24 cellular contexts compared by ENCODE assay signal in genomic region chr17:68299817-68300216, GRCh38. TPM values are rescaled to one million over a fixed set of nuclear protein-coding genes. Genes with fewer than 3 reads are reported as not detected.
DNase-seq lines count a peak whose midpoint lies in the region; ATAC-seq, FAIRE-seq and TF ChIP-seq lines count a peak whose summit lies in the region.
"Had no signal": no experiment of that assay in that cellular context is flagged by ENCODE, and none has a peak within 500 bp of the region (broad histone marks: within the 10 kb centered on the region; RNA-seq: fewer than 3 reads in every experiment).

No MANE protein-coding gene starts in this region.

- in situ Hi-C loops in K562 (cut with MboI) = no loop called here

- no peak overlapping the region for H3K4me2 ChIP-seq in K562 (ENCODE audit: insufficient read depth, low read length)
- H3K4me2 ChIP-seq: A549; BLaER1 treated with 17β-estradiol and CSF1 and Interleukin-3, amounts not matched to agents 10 nM and 100 nM had no signal

- H3K9me3 Mint-ChIP-seq in CD4-positive, alpha-beta T cell = no peaks in the 10 kb centered on the region
- no peaks in the 10 kb centered on the region for H3K9me3 Mint-ChIP-seq in endothelial cell (ENCODE audit: unreplicated experiment)
- H3K9me3 Mint-ChIP-seq: CD8-positive, alpha-beta memory T cell; H9; HFFc6 had no signal

- no peak overlapping the region for H3K4me3 Mint-ChIP-seq in CD4-positive, alpha-beta T cell
- no peak overlapping the region for H3K4me3 Mint-ChIP-seq in endothelial cell (ENCODE audit: unreplicated experiment)
- H3K4me3 Mint-ChIP-seq: CD8-positive, alpha-beta memory T cell; H9; HFFc6 had no signal

- POLR2A ChIA-PET in CD4-positive, alpha-beta T cell (lab: Charles Lee) = interaction anchor here (0.6 to 1.7 kb wide), 3 partner anchors 8 to 57 kb away, joined by 3 to 6 read pairs (median 3); partner anchors contain the start of gene ARSG
- POLR2A ChIA-PET in K562 (lab: Yijun Ruan, JAX) = no interaction called here

- H3K9ac ChIP-seq in K562 (ENCODE audit: insufficient read depth in 1 of 2, low read depth in 2 of 2, low read length in 2 of 2) = no peak overlapping the region
- H3K9ac ChIP-seq: BLaER1 treated with 17β-estradiol and CSF1 and Interleukin-3, amounts not matched to agents 10 nM and 100 nM; GM23248 had no signal

- CTCF ChIA-PET in CD4-positive, alpha-beta T cell (lab: Charles Lee) = no interaction called here
- CTCF ChIA-PET in K562 (lab: Yijun Ruan, JAX; ENCODE audit: low intra/inter-chr PET ratio) = interaction anchor here (0.7 kb wide), 1 partner anchor 1205 kb away, joined by 4 read pairs; no protein-coding TSS in a partner anchor

- H3K9me3 ChIP-seq in CD4-positive, alpha-beta T cell (ENCODE audit: control insufficient read depth, low read length) = no peaks in the 10 kb centered on the region
- no peaks in the 10 kb centered on the region for H3K9me3 ChIP-seq in K562 (replicated peaks; ENCODE audit: control insufficient read depth, insufficient read depth, low read depth, low read length)
- H3K9me3 ChIP-seq: A549, BE2C had no signal

- ATAC-seq in CD4-positive, alpha-beta T cell (ENCODE audit: poor library complexity) = no peak
- ATAC-seq in K562 (no peak), GM19463 (IDR thresholded peaks at IDR 0.05; ENCODE audit: unreplicated experiment) (no peak)
- ATAC-seq: A549, HCT116 had no signal

- no peak for FAIRE-seq in K562 (lab: Jason Lieb, UNC)
- FAIRE-seq: A549, D721Med, GM12891, GM18507 had no signal

- H2AFZ ChIP-seq in K562 (ENCODE audit: low read depth, low read length) = no peak overlapping the region
- H2AFZ ChIP-seq: GM23248 had no signal

- no peaks in the 10 kb centered on the region for H3K79me2 ChIP-seq in K562 (ENCODE audit: control insufficient read depth, insufficient read depth, low read length)

- H3K27ac Mint-ChIP-seq in CD4-positive, alpha-beta T cell = peak overlapping the region; percentile 57
- peak overlapping the region; percentile 61 for H3K27ac Mint-ChIP-seq in endothelial cell (ENCODE audit: unreplicated experiment)
- H3K27ac Mint-ChIP-seq: CD8-positive, alpha-beta memory T cell; H9; HFFc6 had no signal

- TF ChIP-seq POLR2A in K562 (conservative IDR thresholded peaks at IDR 0.05) = no peak

- BruUV-seq in K562 (replicated peaks; lab: Mats Ljungman, UMichigan) = no TSS peak

- intact Hi-C loops in CD4-positive, alpha-beta T cell (cut with DNase I, micrococcal nuclease) = loop anchor here (5.0 kb wide), 2 partner anchors 47 to 118 kb away; no protein-coding TSS in a partner anchor
- intact Hi-C loops in K562 (cut with micrococcal nuclease) = no loop called here

- TF ChIP-seq RAD21 in K562 (CRISPR knock-in tag; conservative IDR thresholded peaks at IDR 0.05 in 1 of 2, IDR thresholded peaks at IDR 0.05 in 1 of 2) = no peak

- peaks cover 58% of the 10 kb centered on the region for H3K4me1 Mint-ChIP-seq in CD4-positive, alpha-beta T cell (ENCODE audit: low read depth)
- H3K4me1 Mint-ChIP-seq in endothelial cell (ENCODE audit: unreplicated experiment) = peaks cover 49% of the 10 kb centered on the region

- no peak overlapping the region for H3K4me3 ChIP-seq in K562
- H3K4me3 ChIP-seq: A549; BLaER1 treated with 17β-estradiol and CSF1 and Interleukin-3, amounts not matched to agents 10 nM and 100 nM; GM23248 had no signal

- H4K20me1 ChIP-seq in K562 (replicated peaks; ENCODE audit: control insufficient read depth, insufficient read depth, low read length) = no peaks in the 10 kb centered on the region
- H4K20me1 ChIP-seq: BLaER1 treated with 17β-estradiol and CSF1 and Interleukin-3, amounts not matched to agents 10 nM and 100 nM had no signal

- no peak for DNase-seq in CD4-positive, alpha-beta T cell
- no peak for DNase-seq in K562 (ENCODE audit: extremely low read depth in 1 of 4, low spot score in 3 of 4)
- DNase-seq in endothelial cell (ENCODE audit: low spot score) = no peak
- DNase-seq in medulla oblongata (ENCODE audit: extremely low spot score) = no peak
- DNase-seq in activated gamma-delta T cell treated with Interleukin-2 at 50 U/mL for 16 hours = no peak
- DNase-seq: 8988T; ACHN; AML-193; BE2C; CD8-positive, alpha-beta memory T cell; DMS53; DMS79 treated with DMSO at 0.1 percent for 48 hours; GF-D8; GM23248; H9; HFFc6 had no signal

- WGBS in K562 (ENCODE audit: insufficient coverage, low coverage, missing lambda C conversion rate) = 0% methylated on average over 3 of the region's 3 CpGs

- no peaks in the 10 kb centered on the region for H3K27me3 ChIP-seq in CD4-positive, alpha-beta T cell (ENCODE audit: control insufficient read depth, insufficient read depth, low read length)
- H3K27me3 ChIP-seq in K562 (ENCODE audit: control insufficient read depth in 2 of 2, insufficient read depth in 2 of 2, low read length in 2 of 2) = peaks cover 14 to 36% of the 10 kb centered on the region in 2 experiments
- H3K27me3 ChIP-seq: BE2C; BLaER1 treated with 17β-estradiol and CSF1 and Interleukin-3, amounts not matched to agents 10 nM and 100 nM had no signal

- TF ChIP-seq EP300 in K562 (IDR thresholded peaks at IDR 0.05; ENCODE audit: low read length) = no peak

- TF ChIP-seq CTCF in C4-2B (conservative IDR thresholded peaks at IDR 0.05) = no peak
- TF ChIP-seq CTCF in CD4-positive, alpha-beta T cell (IDR thresholded peaks at IDR 0.05) = no peak
- TF ChIP-seq CTCF in K562 (IDR thresholded peaks at IDR 0.05 in 2 of 3, conservative IDR thresholded peaks at IDR 0.05 in 1 of 3; ENCODE audit: insufficient read depth in 2 of 3, low read depth in 1 of 3, low read length in 3 of 3) = no peak
- no peak for TF ChIP-seq CTCF in endothelial cell (IDR thresholded peaks at IDR 0.05; ENCODE audit: unreplicated experiment)

- no peaks in the 10 kb centered on the region for H3K36me3 ChIP-seq in K562 (ENCODE audit: control insufficient read depth, insufficient read depth, low read length)
- H3K36me3 ChIP-seq: BE2C; BLaER1 treated with 17β-estradiol and CSF1 and Interleukin-3, amounts not matched to agents 10 nM and 100 nM had no signal

- H3K9me1 ChIP-seq in K562 (ENCODE audit: control insufficient read depth, insufficient read depth, low read length) = no peaks in the 10 kb centered on the region

- peak overlapping the region; percentile 34 for H3K27ac ChIP-seq in C4-2B
- H3K27ac ChIP-seq in CD4-positive, alpha-beta T cell (ENCODE audit: low read depth, low read length) = no peak overlapping the region
- no peak overlapping the region for H3K27ac ChIP-seq in K562 (ENCODE audit: extremely low read depth, low read depth, low read length)
- H3K27ac ChIP-seq: A549; BLaER1 treated with 17β-estradiol and CSF1 and Interleukin-3, amounts not matched to agents 10 nM and 100 nM; GM23248 had no signal

- peaks cover 3% of the 10 kb centered on the region for H3K36me3 Mint-ChIP-seq in CD4-positive, alpha-beta T cell (ENCODE audit: low read depth)
- H3K36me3 Mint-ChIP-seq in endothelial cell (ENCODE audit: low read depth, unreplicated experiment) = no peaks in the 10 kb centered on the region

- H3K27me3 Mint-ChIP-seq in CD4-positive, alpha-beta T cell = no peaks in the 10 kb centered on the region
- H3K27me3 Mint-ChIP-seq in endothelial cell (ENCODE audit: unreplicated experiment) = peaks cover 2% of the 10 kb centered on the region
- H3K27me3 Mint-ChIP-seq: CD8-positive, alpha-beta memory T cell had no signal

- H3K4me1 ChIP-seq in K562 (replicated peaks in 1 of 2; ENCODE audit: control insufficient read depth in 2 of 2, insufficient read depth in 2 of 2, low read length in 2 of 2) = no peaks in the 10 kb centered on the region
- H3K4me1 ChIP-seq: BE2C had no signal

RNA-seq across cellular contexts. Expression of gene ARSG, which starts 8.5 kb away (rescaled TPM):
- 10 to 100 TPM; 13.8 to 16.0 TPM for total RNA-seq in CD4-positive, alpha-beta T cell
- total RNA-seq in K562 (2011; cell fraction: chromatin; rRNA removed; ENCODE audit: low replicate concordance) = 5.9 and 6.9 TPM in 2 replicates
- total RNA-seq in K562 (2011; cell fraction: nucleolus; rRNA removed) = 2.2 and 3.3 TPM in 2 replicates
- 3.2 and 7.3 TPM in 2 replicates for total RNA-seq in K562 (2011; cell fraction: nucleoplasm; rRNA removed)
- total RNA-seq in K562 (2014; rRNA removed) (1.7 and 1.8 TPM in 2 replicates), K562 (2014; rRNA removed; fragmentation: Illumina TruSeq; extraction: Trizol) (2.1 and 3.1 TPM in 2 replicates), K562 (2015; rRNA removed; fragmentation: Illumina TruSeq; extraction: Trizol) (1.6 and 2.1 TPM in 2 replicates), K562 (2021) (1.1 and 1.6 TPM in 2 replicates), endothelial cell (ENCODE audit: unreplicated experiment) (9.8 TPM)
- polyA plus RNA-seq in K562 (2011; rRNA removed) (0.64 and 1.4 TPM in 2 replicates), K562 (2014; fragmentation: Illumina TruSeq; extraction: Trizol) (3.8 and 5.6 TPM in 2 replicates), K562 (2014; fragmentation: Nextera tagmentation; extraction: Ambion mirVana) (1 to 10 TPM; 1.0 to 1.8 TPM), K562 (2014; rRNA removed) (3.7 and 3.8 TPM in 2 replicates)
- 1.3 and 1.8 TPM in 2 replicates for polyA plus RNA-seq in K562 (2011; cell fraction: cytosol; rRNA removed)
- polyA plus RNA-seq in K562 (2011; cell fraction: nucleus; rRNA removed) = 1.6 and 1.9 TPM in 2 replicates
- 1.5 and 2.5 TPM in 2 replicates for polyA plus RNA-seq in K562 (2012)
- polyA minus RNA-seq in K562 (2011; rRNA and poly(A)+ RNA removed) = 1.3 and 3.0 TPM in 2 replicates
- not detected in 2 replicates for polyA minus RNA-seq in K562 (2011; cell fraction: cytosol; rRNA and poly(A)+ RNA removed)
- polyA minus RNA-seq in K562 (2011; cell fraction: nucleus; rRNA and poly(A)+ RNA removed) = 0.81 and 1.9 TPM in 2 replicates

RNA-seq across cellular contexts. Expression of gene SLC16A6, which starts 8.9 kb away (rescaled TPM):
- 1 to 10 TPM; 7.7 to 9.5 TPM for total RNA-seq in CD4-positive, alpha-beta T cell
- 0.14 and 0.33 TPM in 2 replicates for total RNA-seq in K562 (2011; cell fraction: chromatin; rRNA removed; ENCODE audit: low replicate concordance)
- 0.17 TPM in 1 of 2 replicates, not detected in the other for total RNA-seq in K562 (2011; cell fraction: nucleolus; rRNA removed)
- 0.23 and 0.51 TPM in 2 replicates for total RNA-seq in K562 (2011; cell fraction: nucleoplasm; rRNA removed)
- total RNA-seq in K562 (2014; rRNA removed) (0.04 and 0.05 TPM in 2 replicates), K562 (2014; rRNA removed; fragmentation: Illumina TruSeq; extraction: Trizol) (0.15 and 0.26 TPM in 2 replicates), K562 (2015; rRNA removed; fragmentation: Illumina TruSeq; extraction: Trizol) (0.11 and 0.15 TPM in 2 replicates), K562 (2021) (0.16 and 0.42 TPM in 2 replicates), endothelial cell (ENCODE audit: unreplicated experiment) (2.4 TPM)
- polyA plus RNA-seq in K562 (2011; rRNA removed) (0.05 and 0.11 TPM in 2 replicates), K562 (2014; fragmentation: Illumina TruSeq; extraction: Trizol) (0.11 and 0.31 TPM in 2 replicates), K562 (2014; fragmentation: Nextera tagmentation; extraction: Ambion mirVana) (under 1 TPM; 0.08 to 0.27 TPM), K562 (2014; rRNA removed) (0.07 and 0.15 TPM in 2 replicates)
- polyA plus RNA-seq in K562 (2011; cell fraction: cytosol; rRNA removed) = 0.04 TPM in 1 of 2 replicates, not detected in the other
- polyA plus RNA-seq in K562 (2011; cell fraction: nucleus; rRNA removed) = 0.10 and 0.11 TPM in 2 replicates
- polyA plus RNA-seq in K562 (2012) = 0.17 and 0.21 TPM in 2 replicates
- polyA minus RNA-seq in K562 (2011; rRNA and poly(A)+ RNA removed) = 0.39 TPM in 1 of 2 replicates, not detected in the other
- polyA minus RNA-seq in K562 (2011; cell fraction: cytosol; rRNA and poly(A)+ RNA removed) = 0.67 and 1.3 TPM in 2 replicates
- 0.27 TPM in 1 of 2 replicates, not detected in the other for polyA minus RNA-seq in K562 (2011; cell fraction: nucleus; rRNA and poly(A)+ RNA removed)

RNA-seq across cellular contexts. Expression of gene AMZ2, which starts 52.0 kb away (rescaled TPM):
- total RNA-seq in CD4-positive, alpha-beta T cell = 10 to 100 TPM; 63.0 to 64.9 TPM
- total RNA-seq in K562 (2011; cell fraction: chromatin; rRNA removed; ENCODE audit: low replicate concordance) = 14.4 and 17.0 TPM in 2 replicates
- 12.1 and 12.7 TPM in 2 replicates for total RNA-seq in K562 (2011; cell fraction: nucleolus; rRNA removed)
- total RNA-seq in K562 (2011; cell fraction: nucleoplasm; rRNA removed) = 14.9 and 16.1 TPM in 2 replicates
- 22.6 and 30.9 TPM in 2 replicates for total RNA-seq in K562 (2014; rRNA removed)
- total RNA-seq in K562 (2014; rRNA removed; fragmentation: Illumina TruSeq; extraction: Trizol) = 52.6 and 57.9 TPM in 2 replicates
- total RNA-seq in K562 (2015; rRNA removed; fragmentation: Illumina TruSeq; extraction: Trizol) = 44.8 and 47.0 TPM in 2 replicates
- total RNA-seq in K562 (2021) = 41.1 and 43.2 TPM in 2 replicates
- polyA plus RNA-seq in K562 (2011; rRNA removed) = 54.0 and 59.2 TPM in 2 replicates
- polyA plus RNA-seq in K562 (2011; cell fraction: cytosol; rRNA removed) = 29.8 and 49.7 TPM in 2 replicates
- polyA plus RNA-seq in K562 (2011; cell fraction: nucleus; rRNA removed) = 38.0 and 55.7 TPM in 2 replicates
- polyA plus RNA-seq in K562 (2012) = 51.0 and 61.3 TPM in 2 replicates
- polyA plus RNA-seq in K562 (2014; fragmentation: Illumina TruSeq; extraction: Trizol) = 75.2 and 92.2 TPM in 2 replicates
- polyA plus RNA-seq in K562 (2014; fragmentation: Nextera tagmentation; extraction: Ambion mirVana) = 10 to 100 TPM; 56.9 to 74.5 TPM
- 34.8 and 41.8 TPM in 2 replicates for polyA plus RNA-seq in K562 (2014; rRNA removed)
- polyA minus RNA-seq in K562 (2011; rRNA and poly(A)+ RNA removed) = 32.1 and 35.0 TPM in 2 replicates
- polyA minus RNA-seq in K562 (2011; cell fraction: cytosol; rRNA and poly(A)+ RNA removed) = 8.7 and 11.4 TPM in 2 replicates
- 9.0 and 16.4 TPM in 2 replicates for polyA minus RNA-seq in K562 (2011; cell fraction: nucleus; rRNA and poly(A)+ RNA removed)
- 70.3 TPM for total RNA-seq in endothelial cell (ENCODE audit: unreplicated experiment)
